8 cellular contexts compared by ENCODE assay signal in the genomic region with DNA sequence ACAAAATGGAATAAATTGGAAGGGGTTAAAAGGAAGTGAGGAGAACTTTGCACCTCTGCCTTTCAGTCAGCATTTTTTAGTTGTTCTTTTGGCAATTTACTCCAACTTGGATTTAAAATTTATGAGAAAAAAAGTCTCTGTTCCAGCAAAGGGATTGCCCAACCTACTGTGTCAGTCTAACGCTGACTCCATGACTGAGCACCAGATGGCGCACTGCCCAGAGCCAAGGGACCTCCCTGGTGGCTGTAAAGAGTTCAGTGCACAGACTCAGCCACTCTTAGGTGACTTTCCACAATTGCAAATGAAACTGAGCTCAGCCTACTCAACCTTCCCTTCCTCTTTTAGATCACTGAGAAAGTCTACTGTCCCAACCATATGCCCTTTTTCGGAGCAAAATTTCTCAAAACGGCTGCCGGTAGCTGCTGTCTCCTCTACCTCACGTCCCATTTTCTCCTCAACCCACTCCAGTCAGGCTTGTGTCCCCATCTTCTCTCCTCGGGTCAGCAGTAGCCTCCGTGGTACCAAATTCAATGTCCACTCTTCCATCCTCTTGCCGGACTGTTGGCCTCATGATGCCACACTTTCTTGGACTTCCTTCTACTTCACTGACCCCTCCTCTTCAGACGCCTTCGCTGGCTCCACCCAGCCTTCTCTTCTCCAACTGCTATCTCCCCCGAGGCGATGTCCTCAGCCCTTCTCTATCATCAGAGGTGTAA. TPM values are rescaled to one million over a fixed set of nuclear protein-coding genes. Genes with fewer than 3 reads are reported as not detected.
DNase-seq lines count a peak whose midpoint lies in the region; ATAC-seq and TF ChIP-seq lines count a peak whose summit lies in the region.

No MANE protein-coding gene starts in this region.

- H3K27ac ChIP-seq in RWPE1: peak overlapping the region; percentile 21; the same call in 1 of the 2 replicates

- POLR2A ChIA-PET in RWPE1 (lab: Yijun Ruan, JAX; ENCODE audit: low non-redundant PET): no interaction called here

- CTCF ChIA-PET in RWPE1 (lab: Yijun Ruan, JAX): interaction anchor here (0.6 to 0.7 kb wide), 4 partner anchors 9 to 410 kb away, joined by 3 to 6 read pairs (median 4); no protein-coding TSS in a partner anchor

- peak; percentile 98 for ATAC-seq in GM21737 (IDR thresholded peaks at IDR 0.05; ENCODE audit: unreplicated experiment)

- peak; percentile 26 for DNase-seq in GDM1 (lab: John Stamatoyannopoulos, UW)
- peak; percentile 48 for DNase-seq in RWPE1 (ENCODE audit: low spot score)
- peak; percentile 4 to 22 for DNase-seq in activated T-helper 1 cell treated with anti-CD3 and anti-CD28 coated beads, Interleukin-2, amount 50 U/mL, for 16 hours (ENCODE audit: low read depth in 1 of 2, low spot score in 1 of 2)
- DNase-seq in germinal center (ENCODE audit: low spot score): peak; percentile 85
- DNase-seq in pons (ENCODE audit: low spot score): peak; percentile 38
- no peak for DNase-seq in mesenteric fat pad (ENCODE audit: low spot score)

- TF ChIP-seq CTCF in RWPE1 (conservative IDR thresholded peaks at IDR 0.05; ENCODE audit: low read depth): peak; percentile 39; the same call in 1 of the 2 replicates

- peak; percentile 75 for TF ChIP-seq RAD21 in Ishikawa (IDR thresholded peaks at IDR 0.05; ENCODE audit: low read depth)

- TF ChIP-seq EP300 in Ishikawa (IDR thresholded peaks at IDR 0.05; ENCODE audit: borderline replicate concordance): no peak

TF ChIP-seq in Ishikawa, 13 proteins besides CTCF, POLR2A, EP300 and RAD21:
- peak; percentile 85 for TF ChIP-seq CEBPB (IDR thresholded peaks at IDR 0.05)
- TF ChIP-seq, protein P1, sequence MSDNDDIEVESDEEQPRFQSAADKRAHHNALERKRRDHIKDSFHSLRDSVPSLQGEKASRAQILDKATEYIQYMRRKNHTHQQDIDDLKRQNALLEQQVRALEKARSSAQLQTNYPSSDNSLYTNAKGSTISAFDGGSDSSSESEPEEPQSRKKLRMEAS (IDR thresholded peaks at IDR 0.05): no peak
- TF ChIP-seq NFIC (IDR thresholded peaks at IDR 0.05): no peak

RNA-seq across cellular contexts. Expression of a gene that starts 38.7 kb away (rescaled TPM):
- not detected for total RNA-seq in mesenteric fat pad

RNA-seq across cellular contexts. Expression of a gene that starts 53.7 kb away (rescaled TPM):
- total RNA-seq in mesenteric fat pad: 12.6 TPM
